In genomic region chr13:110154370-110155031, GRCh38 we compare ENCODE assay signal across 27 cellular contexts.
DNase-seq lines count a peak whose midpoint lies in the region; FAIRE-seq and TF ChIP-seq lines count a peak whose summit lies in the region.
"Had no signal": no experiment of that assay in that cellular context is flagged by ENCODE, and none has a peak within 500 bp of the region (broad histone marks: within the 10 kb centered on the region; RNA-seq: fewer than 3 reads in every experiment).

No MANE protein-coding gene starts in this region.

- H3K4me1 Mint-ChIP-seq in activated naive CD4-positive, alpha-beta T cell treated with anti-CD3 and anti-CD28 coated beads for 36 hours (ENCODE audit: low read depth): no peaks in the 10 kb centered on the region
- H3K4me1 Mint-ChIP-seq in endodermal cell: peaks cover 10% of the 10 kb centered on the region
- H3K4me1 Mint-ChIP-seq in type B pancreatic cell (ENCODE audit: unreplicated experiment): peaks cover 6% of the 10 kb centered on the region
- H3K4me1 Mint-ChIP-seq: activated CD8-positive, alpha-beta memory T cell treated with anti-CD3 and anti-CD28 coated beads, Interleukin-2, amount 10 ng/mL, durations not matched to agents 7 days and 5 days; activated naive CD8-positive, alpha-beta T cell treated with anti-CD3 and anti-CD28 coated beads, Interleukin-2, amount 10 ng/mL, durations not matched to agents 7 days and 5 days; stimulated activated naive CD8-positive, alpha-beta T cell treated with anti-CD3 and anti-CD28 coated beads, Interleukin-15, amount 100 ng/mL, for 72 hours had no signal

- no peak for DNase-seq in activated naive CD4-positive, alpha-beta T cell treated with anti-CD3 and anti-CD28 coated beads for 36 hours
- DNase-seq in activated naive CD4-positive, alpha-beta T cell treated with anti-CD3 and anti-CD28 coated beads, Interleukin-2, amount 50 U/mL, for 16 hours: no peak
- DNase-seq in MV-4-11 (lab: John Stamatoyannopoulos, UW) (peak; percentile 79), endodermal cell (peak; percentile 33), type B pancreatic cell (ENCODE audit: extremely low spot score, unreplicated experiment) (peak; percentile 27), urothelium cell line (ENCODE audit: low spot score) (no peak), SJCRH30 (no peak), superior temporal gyrus (ENCODE audit: extremely low spot score) (no peak)
- DNase-seq: activated CD4-positive, CD25-positive, alpha-beta regulatory T cell; activated CD8-positive, alpha-beta memory T cell treated with anti-CD3 and anti-CD28 coated beads, Interleukin-2, amount 10 ng/mL, durations not matched to agents 7 days and 5 days; activated naive CD8-positive, alpha-beta T cell treated with anti-CD3 and anti-CD28 coated beads, Interleukin-2, amount 10 ng/mL, durations not matched to agents 7 days and 5 days; aorta; cortex of kidney; EL; glutamatergic neuron; KG1; mammary epithelial cell; NCI-H1417 treated with DMSO at 0.1 percent for 48 hours; NCI-H2081; NCI-H2227 treated with DMSO at 0.1 percent for 48 hours; NCI-H526 treated with DMSO at 0.1 percent for 48 hours; stimulated activated CD4-positive, alpha-beta T cell treated with anti-CD3 and anti-CD28 coated beads, Interleukin-1b, Interleukin-23, amount 100 ng/mL, for 48 hours; stimulated activated naive CD8-positive, alpha-beta T cell treated with anti-CD3 and anti-CD28 coated beads, Interleukin-15, amount 100 ng/mL, for 72 hours had no signal

- H3K27me3 Mint-ChIP-seq in activated naive CD4-positive, alpha-beta T cell treated with anti-CD3 and anti-CD28 coated beads for 36 hours (ENCODE audit: low read depth): no peaks in the 10 kb centered on the region
- no peaks in the 10 kb centered on the region for H3K27me3 Mint-ChIP-seq in endodermal cell (ENCODE audit: insufficient read depth)
- H3K27me3 Mint-ChIP-seq in type B pancreatic cell: no peaks in the 10 kb centered on the region
- H3K27me3 Mint-ChIP-seq: activated CD8-positive, alpha-beta memory T cell treated with anti-CD3 and anti-CD28 coated beads, Interleukin-2, amount 10 ng/mL, durations not matched to agents 7 days and 5 days; activated naive CD8-positive, alpha-beta T cell treated with anti-CD3 and anti-CD28 coated beads, Interleukin-2, amount 10 ng/mL, durations not matched to agents 7 days and 5 days had no signal

- no peak for FAIRE-seq in urothelium cell line (lab: Jason Lieb, UNC)
- FAIRE-seq: GM18507, RCC 7860, TTC549 had no signal

- TF ChIP-seq CTCF in endodermal cell (conservative IDR thresholded peaks at IDR 0.05) (no peak), type B pancreatic cell (conservative IDR thresholded peaks at IDR 0.05) (no peak)

- H3K9me3 ChIP-seq in endodermal cell (ENCODE audit: control insufficient read depth, low read length) (no peaks in the 10 kb centered on the region), SJCRH30 (replicated peaks) (no peaks in the 10 kb centered on the region)

- no peak overlapping the region for H3K4me3 Mint-ChIP-seq in activated naive CD4-positive, alpha-beta T cell treated with anti-CD3 and anti-CD28 coated beads for 36 hours
- H3K4me3 Mint-ChIP-seq in endodermal cell (no peak overlapping the region), type B pancreatic cell (no peak overlapping the region)
- H3K4me3 Mint-ChIP-seq: activated CD8-positive, alpha-beta memory T cell treated with anti-CD3 and anti-CD28 coated beads, Interleukin-2, amount 10 ng/mL, durations not matched to agents 7 days and 5 days; activated naive CD8-positive, alpha-beta T cell treated with anti-CD3 and anti-CD28 coated beads, Interleukin-2, amount 10 ng/mL, durations not matched to agents 7 days and 5 days; stimulated activated naive CD8-positive, alpha-beta T cell treated with anti-CD3 and anti-CD28 coated beads, Interleukin-15, amount 100 ng/mL, for 72 hours; T-helper 1 cell treated with Interleukin-12 subunit alpha and Interleukin-12 subunit beta and Interleukin-4 antibody, amounts not matched to agents 30 μg/mL and 1 μg/mL, for 36 hours had no signal

- intact Hi-C loops in activated naive CD4-positive, alpha-beta T cell treated with anti-CD3 and anti-CD28 coated beads for 36 hours (cut with micrococcal nuclease): no loop called here

- H3K36me3 ChIP-seq in endodermal cell (ENCODE audit: control insufficient read depth, insufficient read depth, low read length) (peaks cover 91% of the 10 kb centered on the region), SJCRH30 (peaks cover 45% of the 10 kb centered on the region)

- CTCF ChIA-PET in activated naive CD4-positive, alpha-beta T cell treated with anti-CD3 and anti-CD28 coated beads for 36 hours (lab: Charles Lee): interaction anchor here (0.6 kb wide), 2 partner anchors 12 to 38 kb away, joined by 3 read pairs; no protein-coding TSS in a partner anchor

- WGBS in endodermal cell (ENCODE audit: insufficient coverage in 1 of 2, insufficient read length in 1 of 2), 2 experiments: 95 to 97% methylated on average over 5 to 8 of the region's 8 CpGs

- H3K4me1 ChIP-seq in endodermal cell (ENCODE audit: control insufficient read depth, insufficient read depth, low read length) (no peaks in the 10 kb centered on the region), SJCRH30 (no peaks in the 10 kb centered on the region)

- H3K4me3 ChIP-seq in endodermal cell (ENCODE audit: low read length) (no peak overlapping the region), SJCRH30 (no peak overlapping the region)

- H3K9me3 Mint-ChIP-seq in activated naive CD4-positive, alpha-beta T cell treated with anti-CD3 and anti-CD28 coated beads for 36 hours: peaks cover 3% of the 10 kb centered on the region
- H3K9me3 Mint-ChIP-seq in endodermal cell: no peaks in the 10 kb centered on the region
- H3K9me3 Mint-ChIP-seq in type B pancreatic cell: no peaks in the 10 kb centered on the region
- H3K9me3 Mint-ChIP-seq: activated naive CD8-positive, alpha-beta T cell treated with anti-CD3 and anti-CD28 coated beads, Interleukin-2, amount 10 ng/mL, durations not matched to agents 7 days and 5 days had no signal

- no peak overlapping the region for H3K9ac ChIP-seq in endodermal cell (ENCODE audit: extremely low read depth, low read length, poor library complexity, severe bottlenecking)

- peak overlapping the region; percentile 59 for H3K27ac Mint-ChIP-seq in activated naive CD4-positive, alpha-beta T cell treated with anti-CD3 and anti-CD28 coated beads for 36 hours
- H3K27ac Mint-ChIP-seq in endodermal cell: no peak overlapping the region
- no peak overlapping the region for H3K27ac Mint-ChIP-seq in type B pancreatic cell
- H3K27ac Mint-ChIP-seq: activated CD8-positive, alpha-beta memory T cell treated with anti-CD3 and anti-CD28 coated beads, Interleukin-2, amount 10 ng/mL, durations not matched to agents 7 days and 5 days; activated naive CD8-positive, alpha-beta T cell treated with anti-CD3 and anti-CD28 coated beads, Interleukin-2, amount 10 ng/mL, durations not matched to agents 7 days and 5 days; T-helper 1 cell treated with Interleukin-12 subunit alpha and Interleukin-12 subunit beta and Interleukin-4 antibody, amounts not matched to agents 30 μg/mL and 1 μg/mL, for 36 hours had no signal

- H3K27me3 ChIP-seq in endodermal cell (ENCODE audit: control insufficient read depth, insufficient read depth, low read length, poor library complexity, severe bottlenecking) (no peaks in the 10 kb centered on the region), SJCRH30 (no peaks in the 10 kb centered on the region)

- no peak overlapping the region for H3K27ac ChIP-seq in endodermal cell (ENCODE audit: low read depth, low read length)
- H3K27ac ChIP-seq in SJCRH30: no peak overlapping the region

- H3K36me3 Mint-ChIP-seq in activated naive CD4-positive, alpha-beta T cell treated with anti-CD3 and anti-CD28 coated beads for 36 hours (ENCODE audit: low read depth): no peaks in the 10 kb centered on the region
- peaks cover 86% of the 10 kb centered on the region for H3K36me3 Mint-ChIP-seq in endodermal cell (ENCODE audit: low read depth)
- H3K36me3 Mint-ChIP-seq in type B pancreatic cell: peaks cover 3% of the 10 kb centered on the region
- H3K36me3 Mint-ChIP-seq: activated CD8-positive, alpha-beta memory T cell treated with anti-CD3 and anti-CD28 coated beads, Interleukin-2, amount 10 ng/mL, durations not matched to agents 7 days and 5 days; activated naive CD8-positive, alpha-beta T cell treated with anti-CD3 and anti-CD28 coated beads, Interleukin-2, amount 10 ng/mL, durations not matched to agents 7 days and 5 days had no signal

Comparison
In these comparisons a context has a peak if more than half of its experiments do, and no peak if none do; other contexts are left out.
1. DNase-seq: peak in MV-4-11 (single experiment), endodermal cell (single experiment) and type B pancreatic cell (single experiment); none in activated naive CD4-positive, alpha-beta T cell treated with anti-CD3 and anti-CD28 coated beads for 36 hours (single experiment), activated naive CD4-positive, alpha-beta T cell treated with anti-CD3 and anti-CD28 coated beads, Interleukin-2, amount 50 U/mL, for 16 hours (single experiment), urothelium cell line (single experiment), SJCRH30 (0 of 2) and superior temporal gyrus (single experiment).